ENCODE assay signal across 10 cellular contexts in the genomic region with DNA sequence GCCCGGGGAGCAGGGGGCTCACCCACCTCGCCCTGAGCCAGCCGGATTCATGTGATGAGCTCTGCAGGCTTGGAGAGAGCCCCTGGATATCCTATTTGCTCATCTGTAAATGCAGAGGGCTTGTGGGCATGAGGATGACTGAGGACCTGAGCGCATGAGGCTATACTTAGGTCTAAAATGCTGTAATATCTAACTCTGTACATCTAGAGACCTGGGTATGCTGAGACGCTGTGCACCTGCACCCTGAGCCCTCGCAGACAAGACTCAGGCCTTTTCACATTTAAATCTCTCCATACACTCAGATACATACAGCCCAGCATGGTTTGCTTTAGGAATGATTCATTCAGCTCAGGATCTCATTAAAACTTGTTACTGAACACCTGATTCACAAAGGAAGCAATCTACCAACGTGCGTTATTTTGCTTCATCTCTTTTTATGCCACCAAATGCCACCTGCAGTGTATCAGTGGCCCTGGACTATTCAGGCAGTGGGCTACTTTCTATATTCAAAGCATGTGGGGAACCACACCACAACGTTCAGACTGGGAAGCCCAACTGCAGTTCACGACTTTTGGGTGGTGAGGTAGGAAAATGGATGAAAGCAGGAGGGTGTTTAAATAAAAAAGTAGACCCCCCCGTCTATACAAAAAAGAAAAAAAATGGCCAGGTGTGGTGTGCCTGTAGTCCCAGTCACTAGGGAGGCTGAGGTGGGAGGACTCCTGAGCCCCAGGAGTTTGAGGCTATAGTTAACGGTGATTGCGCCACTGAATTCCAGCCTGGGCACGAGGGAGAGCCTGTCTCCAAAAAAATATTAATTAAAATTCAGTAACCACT. TPM values are rescaled to one million over a fixed set of nuclear protein-coding genes. Genes with fewer than 3 reads are reported as not detected.
DNase-seq lines count a peak whose midpoint lies in the region; ATAC-seq lines count a peak whose summit lies in the region.
"Had no signal": no experiment of that assay in that cellular context is flagged by ENCODE, and none has a peak within 500 bp of the region (broad histone marks: within the 10 kb centered on the region; RNA-seq: fewer than 3 reads in every experiment).

No MANE protein-coding gene starts in this region.

- ATAC-seq in GM21447 (IDR thresholded peaks at IDR 0.05; ENCODE audit: unreplicated experiment), result peak; percentile 52
- ATAC-seq in GM19328 (IDR thresholded peaks at IDR 0.05; ENCODE audit: unreplicated experiment), result no peak
- ATAC-seq in GM19035 (IDR thresholded peaks at IDR 0.05; ENCODE audit: unreplicated experiment), result no peak
- ATAC-seq in GM18870 (IDR thresholded peaks at IDR 0.05; ENCODE audit: unreplicated experiment), result no peak

- WGBS in mesenchymal stem cell, result 87% methylated on average over 14 of the region's 14 CpGs

- H3K9me3 ChIP-seq in BLaER1 (no peaks in the 10 kb centered on the region), SK-N-MC (ENCODE audit: low read depth, low read length) (no peaks in the 10 kb centered on the region), mesenchymal stem cell (ENCODE audit: control insufficient read depth, low read length) (no peaks in the 10 kb centered on the region)

- no peak overlapping the region for H3K18ac ChIP-seq in mesenchymal stem cell (ENCODE audit: low read depth in 1 of 2, low read length in 2 of 2)

- H3K36me3 ChIP-seq in BLaER1 (peaks cover 22% of the 10 kb centered on the region), SK-N-MC (ENCODE audit: insufficient read depth, low read length) (no peaks in the 10 kb centered on the region), mesenchymal stem cell (ENCODE audit: control insufficient read depth in 1 of 2, insufficient read depth in 2 of 2, low read depth in 1 of 2, low read length in 2 of 2) (no peaks in the 10 kb centered on the region)

- H2AFZ ChIP-seq in mesenchymal stem cell (ENCODE audit: low read depth, low read length), result no peak overlapping the region

- H2BK5ac ChIP-seq in mesenchymal stem cell (ENCODE audit: low read depth, low read length, poor library complexity, severe bottlenecking), result no peak overlapping the region

- peak overlapping the region in 1 of 2 experiments; percentile 49 for H3K14ac ChIP-seq in mesenchymal stem cell (ENCODE audit: low read length in 2 of 2)

- H3K23ac ChIP-seq in mesenchymal stem cell (ENCODE audit: low read length in 2 of 2), result peak overlapping the region in 1 of 2 experiments; percentile 42

- H3K79me1 ChIP-seq in mesenchymal stem cell (replicated peaks; ENCODE audit: low read length, poor library complexity, severe bottlenecking), result no peaks in the 10 kb centered on the region

- H3K4me2 ChIP-seq in BLaER1 (peak overlapping the region; percentile 65), mesenchymal stem cell (ENCODE audit: low read length, poor library complexity, severe bottlenecking) (peak overlapping the region; percentile 38)

- H3K9ac ChIP-seq in BLaER1 (0 out of 2 replicates have a peak overlapping the region, but pooled peaks have one; percentile 2), SK-N-MC (ENCODE audit: insufficient read length) (no peak overlapping the region), mesenchymal stem cell (ENCODE audit: low read length) (no peak overlapping the region)

- peaks cover 99% of the 10 kb centered on the region for H4K20me1 ChIP-seq in BLaER1

- peaks cover 95% of the 10 kb centered on the region for H3K4me1 ChIP-seq in BLaER1
- peaks cover 35% of the 10 kb centered on the region for H3K4me1 ChIP-seq in mesenchymal stem cell (ENCODE audit: control insufficient read depth, insufficient read depth, low read depth, low read length)

- H3K27ac ChIP-seq in BLaER1 (no peak overlapping the region), SK-N-MC (peak overlapping the region; percentile 51), mesenchymal stem cell (ENCODE audit: low read length, poor library complexity, severe bottlenecking) (peak overlapping the region; percentile 81)

- no peak overlapping the region; the same call in 1 of the 2 replicates for H3K4me3 ChIP-seq in BLaER1
- no peak overlapping the region for H3K4me3 ChIP-seq in SK-N-MC
- no peak overlapping the region for H3K4me3 ChIP-seq in mesenchymal stem cell (ENCODE audit: insufficient read depth in 1 of 2, low read depth in 1 of 2, low read length in 2 of 2)

- H3K27me3 ChIP-seq in BLaER1 (no peaks in the 10 kb centered on the region), mesenchymal stem cell (ENCODE audit: control insufficient read depth in 1 of 2, insufficient read depth in 1 of 2, low read length in 2 of 2) (no peaks in the 10 kb centered on the region)

- no peak overlapping the region for H2BK120ac ChIP-seq in mesenchymal stem cell (ENCODE audit: low read depth, low read length)

- peak overlapping the region; percentile 62 for H2AK5ac ChIP-seq in mesenchymal stem cell (ENCODE audit: low read length, severe bottlenecking)

- DNase-seq in SK-N-MC (ENCODE audit: low read depth, low spot score), result no peak
- DNase-seq in mesenchymal stem cell, result no peak
- no peak for DNase-seq in LoVo (ENCODE audit: low spot score)
- DNase-seq: NCI-H345; stimulated activated CD4-positive, alpha-beta T cell treated with anti-CD3 and anti-CD28 coated beads, Interleukin-12 subunit alpha, Interleukin-12 subunit beta, amount 100 ng/mL, for 4 hours had no signal

- H2BK15ac ChIP-seq in mesenchymal stem cell (ENCODE audit: low read depth, poor library complexity, severe bottlenecking), result no peak overlapping the region

- no peak overlapping the region for H4K91ac ChIP-seq in mesenchymal stem cell (ENCODE audit: low read length)

- no peak overlapping the region for H2BK12ac ChIP-seq in mesenchymal stem cell (ENCODE audit: low read length in 2 of 2)

- no peak overlapping the region for H4K8ac ChIP-seq in mesenchymal stem cell (ENCODE audit: low read length)

- no peak overlapping the region for H3K4ac ChIP-seq in mesenchymal stem cell (ENCODE audit: low read depth in 1 of 2, low read length in 2 of 2)

RNA-seq across cellular contexts. Expression of a gene that starts 12.0 kb away (rescaled TPM):
- 42.3 TPM for polyA plus RNA-seq in mesenchymal stem cell (2013, experiment 1 of 2)
- 42.5 TPM for polyA plus RNA-seq in mesenchymal stem cell (2013, experiment 2 of 2)
